In genomic region chr5:112977440-112977861, GRCh38 we compare ENCODE assay signal across 8 cellular contexts. TPM values are rescaled to one million over a fixed set of nuclear protein-coding genes. Genes with fewer than 3 reads are reported as not detected.
A peak's percentile ranks its signal among the peaks of the same experiment; 100 is the strongest.
DNase-seq lines count a peak whose midpoint lies in the region; ATAC-seq and TF ChIP-seq lines count a peak whose summit lies in the region.

No MANE protein-coding gene starts in this region.

- H3K27me3 ChIP-seq in lung (ENCODE audit: control insufficient read depth, insufficient read depth) (no peaks in the 10 kb centered on the region), aorta (ENCODE audit: control insufficient read depth in 1 of 2, insufficient read depth in 2 of 2, low read length in 1 of 2) (no peaks in the 10 kb centered on the region)

- peaks cover 7% of the 10 kb centered on the region for H3K36me3 Mint-ChIP-seq in MCF 10A (ENCODE audit: insufficient read depth, unreplicated experiment)

- peak overlapping the region; percentile 98 for H3K27ac Mint-ChIP-seq in MCF 10A (ENCODE audit: low read depth, unreplicated experiment)

- CTCF ChIA-PET in MCF 10A (lab: Yijun Ruan, JAX), result no interaction called here

- peak overlapping the region; percentile 97 for H3K4me3 Mint-ChIP-seq in MCF 10A (ENCODE audit: unreplicated experiment)

- H3K27ac ChIP-seq in KOPT-K1 (ENCODE audit: low read depth, low read length, poor library complexity, severe bottlenecking), result peak overlapping the region; percentile 87
- H3K27ac ChIP-seq in lung (ENCODE audit: low read depth in 1 of 2, low read length in 1 of 2), result peak overlapping the region; percentile 90 to 97
- peak overlapping the region in 1 of 2 donors; percentile 73 for H3K27ac ChIP-seq in aorta (ENCODE audit: low read depth in 1 of 2, low read length in 2 of 2)

- H3K4me3 ChIP-seq in lung (peak overlapping the region; percentile 84), aorta (ENCODE audit: low read length in 2 of 2) (peak overlapping the region; percentile 78 to 89)

- H3K9me3 ChIP-seq in KOPT-K1 (ENCODE audit: insufficient read depth, low read length, poor library complexity, severe bottlenecking) (no peaks in the 10 kb centered on the region), lung (ENCODE audit: control insufficient read depth in 2 of 2, insufficient read depth in 1 of 2, low read length in 1 of 2) (no peaks in the 10 kb centered on the region), aorta (ENCODE audit: control insufficient read depth, low read length) (no peaks in the 10 kb centered on the region)

- intact Hi-C loops in MCF 10A (cut with micrococcal nuclease) (loop anchor here (5.0 kb wide), 2 partner anchors 115 to 535 kb away; partner anchors contain the start of genes SRP19 and YTHDC2), aorta (cut with DNase I) (loop anchor here in 1 of 2 donors (5.0 kb wide), 2 partner anchors 55 to 115 kb away; partner anchors contain the start of genes REEP5 and SRP19)

- H3K36me3 ChIP-seq in KOPT-K1 (ENCODE audit: insufficient read depth, low read length), result peaks cover 18% of the 10 kb centered on the region
- peaks cover 0 to 6% of the 10 kb centered on the region in 2 donors for H3K36me3 ChIP-seq in lung (ENCODE audit: control insufficient read depth in 2 of 2, insufficient read depth in 2 of 2, low read length in 2 of 2)
- peaks cover 0 to 2% of the 10 kb centered on the region in 2 donors for H3K36me3 ChIP-seq in aorta (ENCODE audit: control insufficient read depth in 1 of 2, insufficient read depth in 2 of 2, low read length in 1 of 2)

- TF ChIP-seq CTCF in MCF 10A (IDR thresholded peaks at IDR 0.05; ENCODE audit: unreplicated experiment) (no peak), lung (IDR thresholded peaks at IDR 0.05; ENCODE audit: control extremely low read depth, extremely low read depth) (no peak)

- BruUV-seq in MCF 10A (replicated peaks; lab: Mats Ljungman, UMichigan), result TSS peak; percentile 51

- H3K4me1 ChIP-seq in lung (ENCODE audit: control insufficient read depth in 2 of 2, insufficient read depth in 2 of 2, low read length in 2 of 2), result peaks cover 2 to 3% of the 10 kb centered on the region in 2 donors
- H3K4me1 ChIP-seq in aorta (ENCODE audit: control insufficient read depth in 1 of 2, insufficient read depth in 2 of 2, low read length in 2 of 2), result peaks cover 0 to 2% of the 10 kb centered on the region in 2 donors

- no peaks in the 10 kb centered on the region for H3K9me3 Mint-ChIP-seq in MCF 10A (ENCODE audit: unreplicated experiment)

- ATAC-seq in lung (ENCODE audit: insufficient read depth, low FRiP score) (no peak), aorta (ENCODE audit: low FRiP score) (no peak), GM21619 (IDR thresholded peaks at IDR 0.05; ENCODE audit: unreplicated experiment) (no peak), HG03095 (IDR thresholded peaks at IDR 0.05; ENCODE audit: unreplicated experiment) (no peak)

- H3K27me3 Mint-ChIP-seq in MCF 10A (ENCODE audit: insufficient read depth, unreplicated experiment), result no peaks in the 10 kb centered on the region

- DNase-seq in CD1c-positive myeloid dendritic cell (ENCODE audit: extremely low spot score) (peak; percentile 28), MCF 10A (ENCODE audit: unreplicated experiment) (no peak), lung (ENCODE audit: low spot score) (no peak), aorta (no peak), T-helper 9 cell (no peak)

- H3K4me1 Mint-ChIP-seq in MCF 10A (ENCODE audit: insufficient read depth, unreplicated experiment), result peaks cover 22% of the 10 kb centered on the region

- POLR2A ChIA-PET in MCF 10A (lab: Yijun Ruan, JAX), result interaction anchor here (3.3 kb wide), 1 partner anchor 56 kb away, joined by 19 read pairs; the partner anchor contains the start of gene REEP5

- WGBS in lung, 2 donors, result 0 to 1% methylated on average over 16 of the region's 16 CpGs
- 0% methylated on average over 16 of the region's 16 CpGs for WGBS in aorta, 2 donors

RNA-seq across cellular contexts. Expression of gene DCP2, which starts 0.9 kb away (rescaled TPM):
- total RNA-seq in MCF 10A (2022) (32.7 and 34.1 TPM in 2 replicates), lung (10 to 100 TPM; 46.2 to 91.5 TPM), aorta (10 to 100 TPM; 38.0 to 59.3 TPM)
- polyA plus RNA-seq in lung (10 to 100 TPM in 1 of 2 donors, 1 to 10 TPM in 1; 9.5 to 12.9 TPM), aorta (1 to 10 TPM; 6.0 to 9.9 TPM)

RNA-seq across cellular contexts. Expression of gene REEP5, which starts 55.4 kb away (rescaled TPM):
- total RNA-seq in MCF 10A (2022) (64.8 and 65.2 TPM in 2 replicates), lung (100 to 1,000 TPM in 1 of 2 donors, 10 to 100 TPM in 1; 63.4 to 112 TPM), aorta (10 to 100 TPM; 74.4 to 88.5 TPM)
- polyA plus RNA-seq in lung (10 to 100 TPM; 58.9 to 74.7 TPM), aorta (10 to 100 TPM; 78.9 to 81.1 TPM)
